Comparison of ENCODE assay signal across 8 cellular contexts in genomic region chr2:84881581-84882414, GRCh38. TPM values are rescaled to one million over a fixed set of nuclear protein-coding genes. Genes with fewer than 3 reads are reported as not detected.
DNase-seq lines count a peak whose midpoint lies in the region; ATAC-seq and TF ChIP-seq lines count a peak whose summit lies in the region.

No MANE protein-coding gene starts in this region.

- no peaks in the 10 kb centered on the region for H3K36me3 ChIP-seq in A673 (ENCODE audit: insufficient read depth, low read length, poor library complexity, severe bottlenecking)

- POLR2A ChIA-PET in A673 (lab: Charles Lee; ENCODE audit: low non-redundant PET): interaction anchor here (0.7 kb wide), 1 partner anchor 88 kb away, joined by 7 read pairs; no protein-coding TSS in a partner anchor

- no peaks in the 10 kb centered on the region for H3K9me3 ChIP-seq in A673 (ENCODE audit: low read depth, low read length, poor library complexity, severe bottlenecking)

- no TSS peak for BruUV-seq in A673 (replicated peaks; lab: Mats Ljungman, UMichigan)

- H3K27me3 ChIP-seq in A673 (replicated peaks; ENCODE audit: insufficient read depth, low read depth, low read length, poor library complexity): peaks cover 65% of the 10 kb centered on the region

- no peak overlapping the region for H3K27ac ChIP-seq in A673 (ENCODE audit: low read depth, low read length, poor library complexity, severe bottlenecking)

- peak; percentile 88 for TF ChIP-seq CTCF in A673 (conservative IDR thresholded peaks at IDR 0.05; ENCODE audit: low read depth, low read length)

- ATAC-seq in GM18508 (IDR thresholded peaks at IDR 0.05; ENCODE audit: insufficient read depth, unreplicated experiment) (peak; percentile 44), HG03045 (IDR thresholded peaks at IDR 0.05; ENCODE audit: unreplicated experiment) (peak; percentile 62)

- DNase-seq in A673 (ENCODE audit: low spot score) (peak; percentile 91), NCI-H2171 treated with DMSO at 0.1 percent for 48 hours (lab: John Stamatoyannopoulos, UW) (peak; percentile 64), cerebellum (ENCODE audit: low spot score) (peak; percentile 67), kidney tubule cell (ENCODE audit: low spot score) (peak; percentile 82)
- peak; percentile 81 for DNase-seq in activated CD4-positive, CD25-positive, alpha-beta regulatory T cell treated with anti-CD3 and anti-CD28 coated beads, Interleukin-2, amount 50 U/mL, for 72 hours
- peak; percentile 66 to 81 (median 74) for DNase-seq in stimulated activated CD4-positive, alpha-beta T cell treated with anti-CD3 and anti-CD28 coated beads, Interleukin-1b, Interleukin-23, amount 100 ng/mL, for 24 hours (ENCODE audit: low read depth in 4 of 4, low spot score in 1 of 4)

- H3K4me1 ChIP-seq in A673 (ENCODE audit: insufficient read depth, low read length, poor library complexity, severe bottlenecking): peaks cover 18% of the 10 kb centered on the region

- peak overlapping the region; percentile 39 for H3K4me3 ChIP-seq in A673 (ENCODE audit: low read depth, low read length, poor library complexity, severe bottlenecking)

- intact Hi-C loops in A673 (cut with micrococcal nuclease; ENCODE audit: unreplicated experiment): loop anchor here (1.0 to 5.0 kb wide), 2 partner anchors 46 to 389 kb away; no protein-coding TSS in a partner anchor

- CTCF ChIA-PET in A673 (lab: Charles Lee): interaction anchor here (0.6 to 1.0 kb wide), 6 partner anchors 23 to 391 kb away, joined by 3 to 5 read pairs (median 4); partner anchors contain the start of gene TMSB10

RNA-seq across cellular contexts. Expression of gene TRABD2A, which starts 0.9 kb away (rescaled TPM):
- total RNA-seq in A673 (2021) (0.46 and 0.67 TPM in 2 replicates), cerebellum (1.4 TPM)

RNA-seq across cellular contexts. Expression of gene TMSB10, which starts 23.7 kb away (rescaled TPM):
- 2,146 and 2,488 TPM in 2 replicates for total RNA-seq in A673 (2021)
- total RNA-seq in cerebellum: 1,631 TPM
